In genomic region chr4:154549894-154550790, GRCh38 we compare ENCODE assay signal across 1 cellular context.
TF ChIP-seq lines count a peak whose summit lies in the region.

TSS of gene PLRG1 (minus strand) at chr4:154550400. CDS start at chr4:154550308, 92 bp downstream.

TF ChIP-seq in K562, 482 proteins besides CTCF, POLR2A, EP300 and RAD21 (continued from another document and continues in another):
- TF ChIP-seq PHB (CRISPR knock-in tag; IDR thresholded peaks at IDR 0.05), result no peak
- no peak for TF ChIP-seq ARNT (IDR thresholded peaks at IDR 0.05)
- no peak for TF ChIP-seq AFF4 (CRISPR knock-in tag; IDR thresholded peaks at IDR 0.05)
- no peak for TF ChIP-seq ZNF24 (IDR thresholded peaks at IDR 0.05)
- no peak for TF ChIP-seq ZNF57 (CRISPR knock-in tag; IDR thresholded peaks at IDR 0.05)
- peak; percentile 58; the same call in 1 of the 2 replicates for TF ChIP-seq HLTF (IDR thresholded peaks at IDR 0.05)
- no peak for TF ChIP-seq XRCC4 (IDR thresholded peaks at IDR 0.05; ENCODE audit: extremely low read depth, insufficient read depth, insufficient read length)
- TF ChIP-seq KLF1 (tag; IDR thresholded peaks at IDR 0.05), result no peak
- peak; percentile 87 to 93 for TF ChIP-seq SIN3A (IDR thresholded peaks at IDR 0.05; ENCODE audit: borderline replicate concordance in 2 of 2, control insufficient read depth in 1 of 2, low read depth in 2 of 2, low read length in 2 of 2)
- TF ChIP-seq REST (CRISPR knock-in tag; IDR thresholded peaks at IDR 0.05; ENCODE audit: low read depth), result no peak
- TF ChIP-seq ZNF592 (IDR thresholded peaks at IDR 0.05), result no peak
- no peak for TF ChIP-seq ZNF707 (CRISPR knock-in tag; conservative IDR thresholded peaks at IDR 0.05)
- no peak for TF ChIP-seq BRF2 (IDR thresholded peaks at IDR 0.05; ENCODE audit: borderline replicate concordance, insufficient read depth, insufficient read length)
- no peak for TF ChIP-seq MYBL2 (IDR thresholded peaks at IDR 0.05; ENCODE audit: low read depth)
- no peak for TF ChIP-seq MYBL2 (CRISPR knock-in tag; IDR thresholded peaks at IDR 0.05; ENCODE audit: borderline replicate concordance)
- peak; percentile 14; the same call in 1 of the 2 replicates for TF ChIP-seq DPF2 (IDR thresholded peaks at IDR 0.05)
- TF ChIP-seq FOXK1 (CRISPR knock-in tag; IDR thresholded peaks at IDR 0.05; ENCODE audit: borderline replicate concordance), result no peak
- peak; percentile 85 for TF ChIP-seq POLR2G (IDR thresholded peaks at IDR 0.05; ENCODE audit: low read depth, low read length)
- no peak for TF ChIP-seq IRF2 (CRISPR knock-in tag; IDR thresholded peaks at IDR 0.05)
- peak; percentile 43 for TF ChIP-seq CHD1 (IDR thresholded peaks at IDR 0.05; ENCODE audit: low read length)
- no peak for TF ChIP-seq KDM4B (IDR thresholded peaks at IDR 0.05; ENCODE audit: borderline replicate concordance in 2 of 2, low read depth in 1 of 2)
- TF ChIP-seq ZNF408 (CRISPR knock-in tag; IDR thresholded peaks at IDR 0.05; ENCODE audit: low read depth), result no peak
- TF ChIP-seq ZNF398 (CRISPR knock-in tag; IDR thresholded peaks at IDR 0.05), result no peak
- no peak for TF ChIP-seq TFAM (CRISPR knock-in tag; conservative IDR thresholded peaks at IDR 0.05)
- TF ChIP-seq MAZ (CRISPR knock-in tag; conservative IDR thresholded peaks at IDR 0.05 in 1 of 2, IDR thresholded peaks at IDR 0.05 in 1 of 2), result peak in 1 of 2 experiments; percentile 27; a peak in 1 of 4 replicates
- TF ChIP-seq ESRRB (CRISPR knock-in tag; IDR thresholded peaks at IDR 0.05; ENCODE audit: borderline replicate concordance), result no peak
- TF ChIP-seq SRSF7 (optimal IDR thresholded peaks at IDR 0.05; ENCODE audit: low read depth, low read length), result no peak
- no peak for TF ChIP-seq TSC22D4 (tag; IDR thresholded peaks at IDR 0.05)
- no peak for TF ChIP-seq ZNF77 (CRISPR knock-in tag; IDR thresholded peaks at IDR 0.05)
- TF ChIP-seq ZNF217 (CRISPR knock-in tag; IDR thresholded peaks at IDR 0.05), result no peak
- TF ChIP-seq ZNF23 (CRISPR knock-in tag; IDR thresholded peaks at IDR 0.05), result no peak
- TF ChIP-seq TARDBP (IDR thresholded peaks at IDR 0.05), result no peak
- TF ChIP-seq NR0B1 (IDR thresholded peaks at IDR 0.05; ENCODE audit: partially characterized antibody), result no peak
- TF ChIP-seq THRAP3 (IDR thresholded peaks at IDR 0.05; ENCODE audit: borderline replicate concordance), result no peak
- TF ChIP-seq ZNF253 (CRISPR knock-in tag; conservative IDR thresholded peaks at IDR 0.05), result no peak
- TF ChIP-seq MAFK (IDR thresholded peaks at IDR 0.05; ENCODE audit: low read length), result no peak
- TF ChIP-seq ZNF445 (CRISPR knock-in tag; IDR thresholded peaks at IDR 0.05; ENCODE audit: low read depth), result no peak
- TF ChIP-seq TAL1 (IDR thresholded peaks at IDR 0.05), result no peak
- no peak for TF ChIP-seq ATF1 (CRISPR knock-in tag; IDR thresholded peaks at IDR 0.05)
- peak; percentile 72 for TF ChIP-seq ATF1 (tag; IDR thresholded peaks at IDR 0.05)
- peak; percentile 99 for TF ChIP-seq TFAP4 (CRISPR knock-in tag; IDR thresholded peaks at IDR 0.05; ENCODE audit: borderline replicate concordance)
- TF ChIP-seq CSDE1 (IDR thresholded peaks at IDR 0.05), result no peak
- TF ChIP-seq ZNF609 (CRISPR knock-in tag; IDR thresholded peaks at IDR 0.05; ENCODE audit: borderline replicate concordance), result no peak
- TF ChIP-seq RB1 (IDR thresholded peaks at IDR 0.05; ENCODE audit: low read depth), result 0 out of 2 replicates have a peak, but pooled peaks have one; percentile 16
